In the genomic region with DNA sequence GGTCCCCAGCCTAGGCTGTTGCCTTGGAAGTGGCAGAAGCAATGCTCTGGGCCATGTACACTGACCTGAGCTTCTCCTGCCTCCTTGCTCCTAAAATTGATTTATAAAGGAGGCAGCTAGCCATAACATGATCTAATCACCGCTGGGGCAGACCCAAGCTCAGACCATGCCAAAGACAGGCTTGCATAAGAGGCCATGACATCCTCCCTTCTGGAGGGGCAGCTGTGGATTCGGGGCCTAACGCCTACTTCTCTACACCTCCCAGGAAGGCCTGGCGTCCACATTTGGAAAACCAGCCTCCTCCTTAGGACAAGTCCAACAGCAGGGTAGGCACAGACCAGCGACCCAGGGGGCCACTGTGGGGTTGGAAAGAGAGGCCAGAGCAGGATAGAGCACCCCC, we compare ENCODE assay signal across 21 cellular contexts. TPM values are rescaled to one million over a fixed set of nuclear protein-coding genes. Genes with fewer than 3 reads are reported as not detected.
DNase-seq lines count a peak whose midpoint lies in the region; ATAC-seq, FAIRE-seq and TF ChIP-seq lines count a peak whose summit lies in the region.
"Had no signal": no experiment of that assay in that cellular context is flagged by ENCODE, and none has a peak within 500 bp of the region (broad histone marks: within the 10 kb centered on the region; RNA-seq: fewer than 3 reads in every experiment).

No MANE protein-coding gene starts in this region.

- H3K9ac ChIP-seq in liver (ENCODE audit: low read depth in 1 of 2, low read length in 2 of 2), result no peak overlapping the region
- no peak overlapping the region for H3K9ac ChIP-seq in HepG2 (ENCODE audit: insufficient read depth, low read depth, low read length)
- H3K9ac ChIP-seq in rectal smooth muscle tissue (ENCODE audit: low read length), result no peak overlapping the region

- peaks cover 0 to 78% (median 0%) of the 10 kb centered on the region in 3 donors for H3K36me3 Mint-ChIP-seq in CD8-positive, alpha-beta memory T cell

- H2AFZ ChIP-seq in HepG2 (ENCODE audit: low read length) (no peak overlapping the region), OCI-LY7 (ENCODE audit: low read length) (no peak overlapping the region)

- H3K9me2 ChIP-seq in OCI-LY7 (ENCODE audit: insufficient read depth, low read length), result no peaks in the 10 kb centered on the region

- TF ChIP-seq CTCF in liver (IDR thresholded peaks at IDR 0.05; ENCODE audit: low read depth, low read length, missing input control) (no peak), HepG2 (CRISPR knock-in tag; IDR thresholded peaks at IDR 0.05) (no peak), right atrium auricular region (IDR thresholded peaks at IDR 0.05) (no peak), OCI-LY7 (conservative IDR thresholded peaks at IDR 0.05; ENCODE audit: low read length) (no peak)

- DNase-seq in HepG2 (ENCODE audit: low spot score) (no peak), right atrium auricular region (ENCODE audit: low spot score) (peak; percentile 83), OCI-LY7 (ENCODE audit: low spot score) (no peak), DMS53 (lab: John Stamatoyannopoulos, UW) (no peak)
- no peak for DNase-seq in CD8-positive, alpha-beta memory T cell
- DNase-seq: activated naive CD4-positive, alpha-beta T cell treated with anti-CD3 and anti-CD28 coated beads for 36 hours; Caco-2; effector CD8-positive, alpha-beta T cell; NCI-H1105 treated with DMSO at 0.1 percent for 48 hours; stimulated activated CD4-positive, alpha-beta T cell treated with anti-CD3 and anti-CD28 coated beads, Interleukin-2, amount 100 ng/mL, for 24 hours; stimulated activated CD8-positive, alpha-beta memory T cell treated with anti-CD3 and anti-CD28 coated beads, Interleukin-4, amount 100 ng/mL, for 48 hours had no signal

- no TSS peak for BruUV-seq in HepG2 (replicated peaks; lab: Mats Ljungman, UMichigan)
- BruUV-seq in OCI-LY7 (replicated peaks; lab: Mats Ljungman, UMichigan), result no TSS peak

- intact Hi-C loops in HepG2 (cut with micrococcal nuclease; ENCODE audit: unreplicated experiment), result no loop called here
- intact Hi-C loops in OCI-LY7 (cut with micrococcal nuclease; ENCODE audit: unreplicated experiment), result no loop called here

- no peaks in the 10 kb centered on the region for H3K27me3 ChIP-seq in liver (ENCODE audit: control insufficient read depth in 4 of 4, insufficient read depth in 4 of 4, low read length in 3 of 4)
- no peaks in the 10 kb centered on the region for H3K27me3 ChIP-seq in HepG2 (ENCODE audit: control insufficient read depth in 1 of 2, insufficient read depth in 2 of 2, low read length in 2 of 2)
- no peaks in the 10 kb centered on the region for H3K27me3 ChIP-seq in right atrium auricular region
- H3K27me3 ChIP-seq in rectal smooth muscle tissue (ENCODE audit: control insufficient read depth, insufficient read depth, low read length), result no peaks in the 10 kb centered on the region
- no peaks in the 10 kb centered on the region for H3K27me3 ChIP-seq in CD8-positive, alpha-beta memory T cell (ENCODE audit: insufficient read depth, low read length, poor library complexity, severe bottlenecking)

- TF ChIP-seq POLR2A in HepG2 (IDR thresholded peaks at IDR 0.05; ENCODE audit: insufficient read depth in 1 of 2, low read depth in 2 of 2, low read length in 2 of 2), result no peak

- no peaks in the 10 kb centered on the region for H3K27me3 Mint-ChIP-seq in CD8-positive, alpha-beta memory T cell
- H3K27me3 Mint-ChIP-seq: IgD-negative memory B cell had no signal

- H3K27ac Mint-ChIP-seq in CD8-positive, alpha-beta memory T cell, result no peak overlapping the region
- H3K27ac Mint-ChIP-seq: activated naive CD4-positive, alpha-beta T cell treated with anti-CD3 and anti-CD28 coated beads for 36 hours had no signal

- WGBS in liver, result 42% methylated on average over 5 of the region's 5 CpGs
- WGBS in HepG2 (ENCODE audit: low lambda C conversion rate), result 97% methylated on average over 5 of the region's 5 CpGs

- CTCF ChIA-PET in HepG2 (lab: Yijun Ruan, JAX; ENCODE audit: low intra/inter-chr PET ratio, low total read pairs), result no interaction called here
- CTCF ChIA-PET in CD8-positive, alpha-beta memory T cell (lab: Charles Lee), result no interaction called here
- CTCF ChIA-PET in OCI-LY7 (lab: Charles Lee; ENCODE audit: unreplicated experiment), result no interaction called here

- H4K20me1 ChIP-seq in HepG2 (ENCODE audit: insufficient read depth, low read length), result no peaks in the 10 kb centered on the region
- H4K20me1 ChIP-seq in OCI-LY7 (ENCODE audit: insufficient read depth, low read length), result no peaks in the 10 kb centered on the region

- H3K27ac ChIP-seq in liver (ENCODE audit: low read depth in 1 of 2, low read length in 2 of 2) (peak overlapping the region in 1 of 2 donors; percentile 20), HepG2 (ENCODE audit: extremely low read length, insufficient read depth, low read length) (no peak overlapping the region), right atrium auricular region (peak overlapping the region; percentile 27 to 58), rectal smooth muscle tissue (ENCODE audit: low read depth, low read length) (peak overlapping the region; percentile 64), OCI-LY7 (ENCODE audit: low read depth, low read length, poor library complexity, severe bottlenecking) (no peak overlapping the region)
- no peak overlapping the region for H3K27ac ChIP-seq in CD8-positive, alpha-beta memory T cell (ENCODE audit: low read depth, low read length)

- FAIRE-seq in HepG2 (lab: Jason Lieb, UNC), result no peak
- FAIRE-seq: urothelium cell line had no signal

- H3K4me1 Mint-ChIP-seq in CD8-positive, alpha-beta memory T cell, result peaks cover 3 to 5% (median 4%) of the 10 kb centered on the region in 3 donors

- H3K36me3 ChIP-seq in liver (ENCODE audit: control insufficient read depth in 4 of 4, insufficient read depth in 3 of 4, low read depth in 1 of 4, low read length in 3 of 4) (peaks cover 0 to 12% (median 6%) of the 10 kb centered on the region in 4 donors), HepG2 (replicated peaks in 1 of 2; ENCODE audit: control insufficient read depth in 1 of 2, insufficient read depth in 2 of 2, low read length in 2 of 2) (peaks cover 11 to 27% of the 10 kb centered on the region in 2 experiments; a peak in 4 of 5 replicates), right atrium auricular region (peaks cover 10% of the 10 kb centered on the region), rectal smooth muscle tissue (ENCODE audit: control insufficient read depth, insufficient read depth, low read length) (peaks cover 14% of the 10 kb centered on the region), OCI-LY7 (ENCODE audit: insufficient read depth, low read length) (peaks cover 5% of the 10 kb centered on the region; the same call in 1 of the 2 replicates)
- peaks cover 14% of the 10 kb centered on the region for H3K36me3 ChIP-seq in CD8-positive, alpha-beta memory T cell (ENCODE audit: insufficient read depth, low read length)

- H3K4me1 ChIP-seq in liver (ENCODE audit: control insufficient read depth in 4 of 4, insufficient read depth in 4 of 4, low read length in 3 of 4), result peaks cover 45 to 75% (median 70%) of the 10 kb centered on the region in 4 donors
- H3K4me1 ChIP-seq in HepG2 (ENCODE audit: insufficient read depth, low read length), result peaks cover 45% of the 10 kb centered on the region
- peaks cover 0 to 75% of the 10 kb centered on the region in 2 donors for H3K4me1 ChIP-seq in right atrium auricular region
- H3K4me1 ChIP-seq in rectal smooth muscle tissue (ENCODE audit: control insufficient read depth, insufficient read depth, low read length), result peaks cover 65% of the 10 kb centered on the region
- H3K4me1 ChIP-seq in CD8-positive, alpha-beta memory T cell (ENCODE audit: insufficient read depth, low read length), result no peaks in the 10 kb centered on the region
- no peaks in the 10 kb centered on the region for H3K4me1 ChIP-seq in OCI-LY7 (ENCODE audit: insufficient read depth, low read length, poor library complexity, severe bottlenecking)
- H3K4me1 ChIP-seq: Caco-2 had no signal

- H3K4me3 Mint-ChIP-seq in CD8-positive, alpha-beta memory T cell, result no peak overlapping the region
- H3K4me3 Mint-ChIP-seq: activated naive CD4-positive, alpha-beta T cell treated with anti-CD3 and anti-CD28 coated beads for 36 hours; IgD-negative memory B cell had no signal

- POLR2A ChIA-PET in HepG2 (lab: Yijun Ruan, JAX), result interaction anchor here (6.7 kb wide), 1 partner anchor 11 kb away, joined by 182 read pairs; a partner anchor contains a TSS
- POLR2A ChIA-PET in CD8-positive, alpha-beta memory T cell (lab: Charles Lee), result no interaction called here
- POLR2A ChIA-PET in OCI-LY7 (lab: Charles Lee), result interaction anchor here (0.5 kb wide), 1 partner anchor 326 kb away, joined by 4 read pairs; no protein-coding TSS in a partner anchor

- TF ChIP-seq EP300 in HepG2 (IDR thresholded peaks at IDR 0.05; ENCODE audit: low read depth in 2 of 2, low read length in 2 of 2) (no peak), HepG2 (CRISPR knock-in tag; IDR thresholded peaks at IDR 0.05; ENCODE audit: borderline replicate concordance) (no peak)

- ATAC-seq in HepG2, result no peak
- no peak for ATAC-seq in GM21528 (IDR thresholded peaks at IDR 0.05; ENCODE audit: low FRiP score, unreplicated experiment)
- ATAC-seq: mucosa of descending colon, SK-N-SH treated with all-trans-retinoic acid at 6 μM for 48 hours had no signal

- H3K9me3 Mint-ChIP-seq in CD8-positive, alpha-beta memory T cell, result no peaks in the 10 kb centered on the region
- H3K9me3 Mint-ChIP-seq: activated naive CD4-positive, alpha-beta T cell treated with anti-CD3 and anti-CD28 coated beads for 36 hours; IgD-negative memory B cell had no signal

- H3K4me3 ChIP-seq in liver (ENCODE audit: low read depth in 1 of 3, low read length in 3 of 3), result no peak overlapping the region
- no peak overlapping the region for H3K4me3 ChIP-seq in HepG2 (replicated peaks in 1 of 3; ENCODE audit: insufficient read depth in 1 of 3, low read depth in 2 of 3, low read length in 3 of 3)
- H3K4me3 ChIP-seq in right atrium auricular region, result no peak overlapping the region
- no peak overlapping the region for H3K4me3 ChIP-seq in rectal smooth muscle tissue (ENCODE audit: low read length)
- no peak overlapping the region for H3K4me3 ChIP-seq in CD8-positive, alpha-beta memory T cell (ENCODE audit: low read length)
- no peak overlapping the region for H3K4me3 ChIP-seq in OCI-LY7 (ENCODE audit: low read depth, low read length, poor library complexity, severe bottlenecking)
- H3K4me3 ChIP-seq: mucosa of descending colon had no signal

- H3K79me2 ChIP-seq in HepG2 (ENCODE audit: insufficient read depth, low read length), result no peaks in the 10 kb centered on the region
- H3K79me2 ChIP-seq in OCI-LY7 (ENCODE audit: insufficient read depth, low read depth, low read length), result no peaks in the 10 kb centered on the region

- no peak for TF ChIP-seq RAD21 in liver (IDR thresholded peaks at IDR 0.05)
- TF ChIP-seq RAD21 in HepG2 (CRISPR knock-in tag; IDR thresholded peaks at IDR 0.05), result no peak

- H3K9me3 ChIP-seq in liver (ENCODE audit: control insufficient read depth in 4 of 4, low read length in 3 of 4) (no peaks in the 10 kb centered on the region), HepG2 (ENCODE audit: low read length) (no peaks in the 10 kb centered on the region), right atrium auricular region (no peaks in the 10 kb centered on the region), OCI-LY7 (ENCODE audit: low read length) (no peaks in the 10 kb centered on the region)
- no peaks in the 10 kb centered on the region for H3K9me3 ChIP-seq in CD8-positive, alpha-beta memory T cell (ENCODE audit: low read length)
- H3K9me3 ChIP-seq: Caco-2, mucosa of descending colon had no signal

- in situ Hi-C loops in HepG2 (cut with HindIII; ENCODE audit: extremely low pct_ligation_motif_present, low pct_unique_long_range_greater_than_20kb), result no loop called here

- H3K4me2 ChIP-seq in HepG2 (ENCODE audit: low read depth, low read length), result no peak overlapping the region
- no peak overlapping the region for H3K4me2 ChIP-seq in OCI-LY7 (ENCODE audit: low read length)

RNA-seq across cellular contexts. Expression of a gene that starts 12.4 kb away (rescaled TPM):
- total RNA-seq in liver (1 to 10 TPM in 1 of 2 donors, under 1 TPM in 1; 0.51 to 6.7 TPM), HepG2 (2016; rRNA removed; fragmentation: Illumina TruSeq; extraction: Trizol) (6.7 and 13.6 TPM in 2 replicates), right atrium auricular region (not detected), OCI-LY7 (2022) (not detected in 2 replicates)
- polyA plus RNA-seq in liver (1 to 10 TPM; 1.8 to 2.7 TPM), HepG2 (2011; rRNA removed) (8.9 and 11.9 TPM in 2 replicates)
- total RNA-seq in HepG2 (2016; cell fraction: cytosol; rRNA removed; fragmentation: Illumina TruSeq; extraction: Trizol; ENCODE audit: low read depth), result 3.9 and 4.1 TPM in 2 replicates
- 5.4 and 13.4 TPM in 2 replicates for total RNA-seq in HepG2 (2016; cell fraction: insoluble cytoplasmic fraction; rRNA removed; fragmentation: Illumina TruSeq; extraction: Trizol)
- 8.8 TPM in 2 replicates for total RNA-seq in HepG2 (2016; cell fraction: membrane; rRNA removed; fragmentation: Illumina TruSeq; extraction: Trizol)
- 14.6 and 15.0 TPM in 2 replicates for total RNA-seq in HepG2 (2016; cell fraction: nucleus; rRNA removed; fragmentation: Illumina TruSeq; extraction: Trizol)
- polyA plus RNA-seq in HepG2 (2011; cell fraction: cytosol; rRNA removed), result 5.3 and 6.3 TPM in 2 replicates
- polyA plus RNA-seq in HepG2 (2011; cell fraction: nucleus; rRNA removed), result 34.2 and 34.3 TPM in 2 replicates
- polyA plus RNA-seq in HepG2 (2012), result 8.4 and 11.0 TPM in 2 replicates
- 6.5 and 9.3 TPM in 2 replicates for polyA plus RNA-seq in HepG2 (2016; cell fraction: cytosol; fragmentation: Illumina TruSeq; extraction: Trizol; ENCODE audit: low read depth)
- polyA plus RNA-seq in HepG2 (2016; cell fraction: insoluble cytoplasmic fraction; fragmentation: Illumina TruSeq; extraction: Trizol; ENCODE audit: low read depth), result 11.1 and 13.3 TPM in 2 replicates
- 11.3 and 12.9 TPM in 2 replicates for polyA plus RNA-seq in HepG2 (2016; cell fraction: membrane; fragmentation: Illumina TruSeq; extraction: Trizol; ENCODE audit: low read depth)
- 48.6 and 52.7 TPM in 2 replicates for polyA plus RNA-seq in HepG2 (2016; cell fraction: nucleus; fragmentation: Illumina TruSeq; extraction: Trizol; ENCODE audit: insufficient read depth, low read depth)
- polyA minus RNA-seq in HepG2 (2011; rRNA and poly(A)+ RNA removed; ENCODE audit: low replicate concordance), result 3.3 and 16.4 TPM in 2 replicates
- polyA minus RNA-seq in HepG2 (2011; cell fraction: cytosol; rRNA and poly(A)+ RNA removed), result 4.1 and 8.5 TPM in 2 replicates
- polyA minus RNA-seq in HepG2 (2011; cell fraction: nucleus; rRNA and poly(A)+ RNA removed), result 8.7 and 11.3 TPM in 2 replicates
- 1 to 10 TPM; 1.1 to 1.5 TPM for total RNA-seq in CD8-positive, alpha-beta memory T cell
- not detected for polyA plus RNA-seq in CD8-positive, alpha-beta memory T cell
- total RNA-seq in OCI-LY7 (2014; rRNA removed; shearing (Covaris generic)), result not detected in 2 replicates
- total RNA-seq: glomerular endothelial cell, pulmonary artery endothelial cell had no signal
- polyA plus RNA-seq: IgD-negative memory B cell had no signal

RNA-seq across cellular contexts. Expression of a gene that starts 27.0 kb away (rescaled TPM):
- 1 to 10 TPM in 1 of 2 donors, under 1 TPM in 1; 0.33 to 1.6 TPM for total RNA-seq in liver
- 1 to 10 TPM in 1 of 2 donors, under 1 TPM in 1; 0.53 to 1.6 TPM for polyA plus RNA-seq in liver
- total RNA-seq in HepG2 (2016; rRNA removed; fragmentation: Illumina TruSeq; extraction: Trizol), result 0.36 and 1.1 TPM in 2 replicates
- 1.6 and 1.9 TPM in 2 replicates for total RNA-seq in HepG2 (2016; cell fraction: cytosol; rRNA removed; fragmentation: Illumina TruSeq; extraction: Trizol; ENCODE audit: low read depth)
- total RNA-seq in HepG2 (2016; cell fraction: insoluble cytoplasmic fraction; rRNA removed; fragmentation: Illumina TruSeq; extraction: Trizol), result 0.33 and 1.3 TPM in 2 replicates
- total RNA-seq in HepG2 (2016; cell fraction: membrane; rRNA removed; fragmentation: Illumina TruSeq; extraction: Trizol), result 2.2 and 3.3 TPM in 2 replicates
- total RNA-seq in HepG2 (2016; cell fraction: nucleus; rRNA removed; fragmentation: Illumina TruSeq; extraction: Trizol), result 0.96 and 3.2 TPM in 2 replicates
- 0.47 and 0.51 TPM in 2 replicates for polyA plus RNA-seq in HepG2 (2011; rRNA removed)
- polyA plus RNA-seq in HepG2 (2011; cell fraction: cytosol; rRNA removed), result 0.28 and 0.60 TPM in 2 replicates
- 2.1 and 2.7 TPM in 2 replicates for polyA plus RNA-seq in HepG2 (2011; cell fraction: nucleus; rRNA removed)
- polyA plus RNA-seq in HepG2 (2012), result 0.36 and 1.0 TPM in 2 replicates
- polyA plus RNA-seq in HepG2 (2016; cell fraction: cytosol; fragmentation: Illumina TruSeq; extraction: Trizol; ENCODE audit: low read depth), result 1.3 and 1.6 TPM in 2 replicates
- 0.35 and 0.63 TPM in 2 replicates for polyA plus RNA-seq in HepG2 (2016; cell fraction: insoluble cytoplasmic fraction; fragmentation: Illumina TruSeq; extraction: Trizol; ENCODE audit: low read depth)
- polyA plus RNA-seq in HepG2 (2016; cell fraction: membrane; fragmentation: Illumina TruSeq; extraction: Trizol; ENCODE audit: low read depth), result 1.2 and 1.6 TPM in 2 replicates
- polyA plus RNA-seq in HepG2 (2016; cell fraction: nucleus; fragmentation: Illumina TruSeq; extraction: Trizol; ENCODE audit: insufficient read depth, low read depth), result 1.3 and 1.4 TPM in 2 replicates
- 1.6 and 5.9 TPM in 2 replicates for polyA minus RNA-seq in HepG2 (2011; rRNA and poly(A)+ RNA removed; ENCODE audit: low replicate concordance)
- 0.26 TPM in 1 of 2 replicates, not detected in the other for polyA minus RNA-seq in HepG2 (2011; cell fraction: cytosol; rRNA and poly(A)+ RNA removed)
- polyA minus RNA-seq in HepG2 (2011; cell fraction: nucleus; rRNA and poly(A)+ RNA removed), result 1.6 and 3.5 TPM in 2 replicates
- total RNA-seq in right atrium auricular region, result 10 to 100 TPM in 1 of 2 donors, 1 to 10 TPM in 1; 8.9 to 11.8 TPM
- total RNA-seq in CD8-positive, alpha-beta memory T cell, result 1 to 10 TPM; 1.3 TPM
- 0.60 TPM for polyA plus RNA-seq in CD8-positive, alpha-beta memory T cell
- total RNA-seq in OCI-LY7 (2014; rRNA removed; shearing (Covaris generic)), result not detected in 2 replicates
- not detected in 2 replicates for total RNA-seq in OCI-LY7 (2022)

RNA-seq across cellular contexts. Expression of a gene that starts 37.7 kb away (rescaled TPM):
- total RNA-seq in liver (10 to 100 TPM; 73.2 to 80.2 TPM), HepG2 (2016; rRNA removed; fragmentation: Illumina TruSeq; extraction: Trizol) (49.5 and 51.1 TPM in 2 replicates), right atrium auricular region (10 to 100 TPM; 79.7 to 95.7 TPM), OCI-LY7 (2022) (34.0 and 38.0 TPM in 2 replicates)
- polyA plus RNA-seq in liver (10 to 100 TPM; 47.6 to 59.9 TPM), HepG2 (2011; rRNA removed) (54.2 and 61.3 TPM in 2 replicates)
- total RNA-seq in HepG2 (2016; cell fraction: cytosol; rRNA removed; fragmentation: Illumina TruSeq; extraction: Trizol; ENCODE audit: low read depth), result 13.5 and 16.0 TPM in 2 replicates
- total RNA-seq in HepG2 (2016; cell fraction: insoluble cytoplasmic fraction; rRNA removed; fragmentation: Illumina TruSeq; extraction: Trizol), result 45.3 and 52.4 TPM in 2 replicates
- 23.6 and 25.5 TPM in 2 replicates for total RNA-seq in HepG2 (2016; cell fraction: membrane; rRNA removed; fragmentation: Illumina TruSeq; extraction: Trizol)
- total RNA-seq in HepG2 (2016; cell fraction: nucleus; rRNA removed; fragmentation: Illumina TruSeq; extraction: Trizol), result 26.3 and 30.4 TPM in 2 replicates
- polyA plus RNA-seq in HepG2 (2011; cell fraction: cytosol; rRNA removed), result 55.2 and 57.9 TPM in 2 replicates
- polyA plus RNA-seq in HepG2 (2011; cell fraction: nucleus; rRNA removed), result 32.7 and 35.9 TPM in 2 replicates
- 29.3 and 41.3 TPM in 2 replicates for polyA plus RNA-seq in HepG2 (2012)
- 16.4 and 17.3 TPM in 2 replicates for polyA plus RNA-seq in HepG2 (2016; cell fraction: cytosol; fragmentation: Illumina TruSeq; extraction: Trizol; ENCODE audit: low read depth)
- polyA plus RNA-seq in HepG2 (2016; cell fraction: insoluble cytoplasmic fraction; fragmentation: Illumina TruSeq; extraction: Trizol; ENCODE audit: low read depth), result 55.4 and 63.8 TPM in 2 replicates
- polyA plus RNA-seq in HepG2 (2016; cell fraction: membrane; fragmentation: Illumina TruSeq; extraction: Trizol; ENCODE audit: low read depth), result 21.4 and 22.6 TPM in 2 replicates
- 45.0 and 53.3 TPM in 2 replicates for polyA plus RNA-seq in HepG2 (2016; cell fraction: nucleus; fragmentation: Illumina TruSeq; extraction: Trizol; ENCODE audit: insufficient read depth, low read depth)
- polyA minus RNA-seq in HepG2 (2011; rRNA and poly(A)+ RNA removed; ENCODE audit: low replicate concordance), result 104 and 246 TPM in 2 replicates
- 37.9 and 45.0 TPM in 2 replicates for polyA minus RNA-seq in HepG2 (2011; cell fraction: cytosol; rRNA and poly(A)+ RNA removed)
- polyA minus RNA-seq in HepG2 (2011; cell fraction: nucleus; rRNA and poly(A)+ RNA removed), result 14.7 and 19.8 TPM in 2 replicates
- total RNA-seq in CD8-positive, alpha-beta memory T cell, result 10 to 100 TPM; 49.3 to 57.6 TPM
- polyA plus RNA-seq in CD8-positive, alpha-beta memory T cell, result 107 TPM
- total RNA-seq in OCI-LY7 (2014; rRNA removed; shearing (Covaris generic)), result 13.5 and 24.4 TPM in 2 replicates

RNA-seq across cellular contexts. Expression of a gene that starts 40.0 kb away (rescaled TPM):
- total RNA-seq in liver (not detected), HepG2 (2016; rRNA removed; fragmentation: Illumina TruSeq; extraction: Trizol) (not detected in 2 replicates), right atrium auricular region (not detected), OCI-LY7 (2022) (0.52 TPM in 1 of 2 replicates, not detected in the other)
- polyA plus RNA-seq in liver (under 1 TPM; 0.18 to 0.50 TPM), HepG2 (2011; rRNA removed) (not detected in 2 replicates)
- not detected in 2 replicates for total RNA-seq in HepG2 (2016; cell fraction: cytosol; rRNA removed; fragmentation: Illumina TruSeq; extraction: Trizol; ENCODE audit: low read depth)
- not detected in 2 replicates for total RNA-seq in HepG2 (2016; cell fraction: insoluble cytoplasmic fraction; rRNA removed; fragmentation: Illumina TruSeq; extraction: Trizol)
- 0.28 TPM in 1 of 2 replicates, not detected in the other for total RNA-seq in HepG2 (2016; cell fraction: membrane; rRNA removed; fragmentation: Illumina TruSeq; extraction: Trizol)
- total RNA-seq in HepG2 (2016; cell fraction: nucleus; rRNA removed; fragmentation: Illumina TruSeq; extraction: Trizol), result not detected in 2 replicates
- polyA plus RNA-seq in HepG2 (2011; cell fraction: cytosol; rRNA removed), result 0.34 TPM in 1 of 2 replicates, not detected in the other
- polyA plus RNA-seq in HepG2 (2011; cell fraction: nucleus; rRNA removed), result not detected in 2 replicates
- 0.75 TPM in 1 of 2 replicates, not detected in the other for polyA plus RNA-seq in HepG2 (2012)
- not detected in 2 replicates for polyA plus RNA-seq in HepG2 (2016; cell fraction: cytosol; fragmentation: Illumina TruSeq; extraction: Trizol; ENCODE audit: low read depth)
- not detected in 2 replicates for polyA plus RNA-seq in HepG2 (2016; cell fraction: insoluble cytoplasmic fraction; fragmentation: Illumina TruSeq; extraction: Trizol; ENCODE audit: low read depth)
- polyA plus RNA-seq in HepG2 (2016; cell fraction: membrane; fragmentation: Illumina TruSeq; extraction: Trizol; ENCODE audit: low read depth), result not detected in 2 replicates
- not detected in 2 replicates for polyA plus RNA-seq in HepG2 (2016; cell fraction: nucleus; fragmentation: Illumina TruSeq; extraction: Trizol; ENCODE audit: insufficient read depth, low read depth)
- not detected in 2 replicates for polyA minus RNA-seq in HepG2 (2011; rRNA and poly(A)+ RNA removed; ENCODE audit: low replicate concordance)
- not detected in 2 replicates for polyA minus RNA-seq in HepG2 (2011; cell fraction: cytosol; rRNA and poly(A)+ RNA removed)
- polyA minus RNA-seq in HepG2 (2011; cell fraction: nucleus; rRNA and poly(A)+ RNA removed), result not detected in 2 replicates
- not detected for total RNA-seq in CD8-positive, alpha-beta memory T cell
- polyA plus RNA-seq in CD8-positive, alpha-beta memory T cell, result not detected
- not detected in 2 replicates for total RNA-seq in OCI-LY7 (2014; rRNA removed; shearing (Covaris generic))
- total RNA-seq: A673; activated naive CD4-positive, alpha-beta T cell treated with anti-CD3 and anti-CD28 coated beads for 36 hours; Caco-2; glomerular endothelial cell; mucosa of descending colon; pulmonary artery endothelial cell had no signal
- polyA plus RNA-seq: IgD-negative memory B cell had no signal

RNA-seq across cellular contexts. Expression of a gene that starts 50.0 kb away (rescaled TPM):
- total RNA-seq in liver (under 1 TPM; 0.28 to 0.84 TPM), HepG2 (2016; rRNA removed; fragmentation: Illumina TruSeq; extraction: Trizol) (0.20 and 0.44 TPM in 2 replicates), right atrium auricular region (10 to 100 TPM; 24.1 to 56.4 TPM), OCI-LY7 (2022) (not detected in 2 replicates)
- polyA plus RNA-seq in liver (under 1 TPM; 0.35 to 0.75 TPM), HepG2 (2011; rRNA removed) (0.16 TPM in 1 of 2 replicates, not detected in the other)
- total RNA-seq in HepG2 (2016; cell fraction: cytosol; rRNA removed; fragmentation: Illumina TruSeq; extraction: Trizol; ENCODE audit: low read depth), result 0.18 TPM in 1 of 2 replicates, not detected in the other
- 0.50 and 0.54 TPM in 2 replicates for total RNA-seq in HepG2 (2016; cell fraction: insoluble cytoplasmic fraction; rRNA removed; fragmentation: Illumina TruSeq; extraction: Trizol)
- 0.31 TPM in 1 of 2 replicates, not detected in the other for total RNA-seq in HepG2 (2016; cell fraction: membrane; rRNA removed; fragmentation: Illumina TruSeq; extraction: Trizol)
- total RNA-seq in HepG2 (2016; cell fraction: nucleus; rRNA removed; fragmentation: Illumina TruSeq; extraction: Trizol), result 0.62 and 0.63 TPM in 2 replicates
- 0.05 and 0.31 TPM in 2 replicates for polyA plus RNA-seq in HepG2 (2011; cell fraction: cytosol; rRNA removed)
- 0.31 and 0.50 TPM in 2 replicates for polyA plus RNA-seq in HepG2 (2011; cell fraction: nucleus; rRNA removed)
- 0.15 and 0.69 TPM in 2 replicates for polyA plus RNA-seq in HepG2 (2012)
- polyA plus RNA-seq in HepG2 (2016; cell fraction: cytosol; fragmentation: Illumina TruSeq; extraction: Trizol; ENCODE audit: low read depth), result 0.12 TPM in 1 of 2 replicates, not detected in the other
- 0.23 and 0.32 TPM in 2 replicates for polyA plus RNA-seq in HepG2 (2016; cell fraction: insoluble cytoplasmic fraction; fragmentation: Illumina TruSeq; extraction: Trizol; ENCODE audit: low read depth)
- polyA plus RNA-seq in HepG2 (2016; cell fraction: membrane; fragmentation: Illumina TruSeq; extraction: Trizol; ENCODE audit: low read depth), result not detected in 2 replicates
- polyA plus RNA-seq in HepG2 (2016; cell fraction: nucleus; fragmentation: Illumina TruSeq; extraction: Trizol; ENCODE audit: insufficient read depth, low read depth), result 0.48 and 0.55 TPM in 2 replicates
- polyA minus RNA-seq in HepG2 (2011; rRNA and poly(A)+ RNA removed; ENCODE audit: low replicate concordance), result 0.38 TPM in 1 of 2 replicates, not detected in the other
- not detected in 2 replicates for polyA minus RNA-seq in HepG2 (2011; cell fraction: cytosol; rRNA and poly(A)+ RNA removed)
- polyA minus RNA-seq in HepG2 (2011; cell fraction: nucleus; rRNA and poly(A)+ RNA removed), result 0.64 TPM in 1 of 2 replicates, not detected in the other
- total RNA-seq in CD8-positive, alpha-beta memory T cell, result not detected
- not detected for polyA plus RNA-seq in CD8-positive, alpha-beta memory T cell
- total RNA-seq in OCI-LY7 (2014; rRNA removed; shearing (Covaris generic)), result not detected in 2 replicates
- total RNA-seq: activated naive CD4-positive, alpha-beta T cell treated with anti-CD3 and anti-CD28 coated beads for 36 hours had no signal
- polyA plus RNA-seq: IgD-negative memory B cell had no signal

Comparison
In these comparisons a context has a peak if more than half of its experiments do, and no peak if none do; other contexts are left out.
1. H3K27ac ChIP-seq: peak in right atrium auricular region (2 of 2) and rectal smooth muscle tissue (single experiment); none in HepG2 (single experiment), CD8-positive, alpha-beta memory T cell (single experiment) and OCI-LY7 (single experiment).